In the genomic region with DNA sequence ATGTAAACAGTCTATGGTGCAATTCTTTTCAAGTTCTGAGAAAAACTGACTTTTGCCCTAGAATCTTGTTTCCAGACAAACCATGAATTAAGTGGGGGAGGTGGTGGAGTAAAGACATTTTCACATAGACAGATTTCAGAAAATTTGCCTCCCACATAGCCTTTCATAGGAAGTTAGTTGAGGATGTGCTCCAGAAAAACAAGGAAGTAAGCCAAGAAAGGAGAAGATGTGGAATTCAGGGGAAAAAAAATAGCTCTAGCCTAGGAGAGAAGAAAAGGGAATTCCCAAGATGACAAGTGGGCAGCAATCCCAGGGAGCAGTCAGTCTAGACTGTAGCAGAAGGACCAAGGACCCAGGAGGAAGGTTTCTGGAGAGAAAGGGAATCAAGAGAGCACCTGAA, we compare ENCODE assay signal across 24 cellular contexts. TPM values are rescaled to one million over a fixed set of nuclear protein-coding genes. Genes with fewer than 3 reads are reported as not detected.
A peak's percentile ranks its signal among the peaks of the same experiment; 100 is the strongest.
DNase-seq lines count a peak whose midpoint lies in the region; ATAC-seq, FAIRE-seq and TF ChIP-seq lines count a peak whose summit lies in the region.
"Had no signal": no experiment of that assay in that cellular context is flagged by ENCODE, and none has a peak within 500 bp of the region (broad histone marks: within the 10 kb centered on the region; RNA-seq: fewer than 3 reads in every experiment).

No MANE protein-coding gene starts in this region.

- H3K4me2 ChIP-seq in K562 (ENCODE audit: insufficient read depth, low read length), result no peak overlapping the region
- H3K4me2 ChIP-seq: BLaER1 had no signal

- H3K27ac ChIP-seq in HEK293 (ENCODE audit: extremely low read depth, low read depth, low read length) (no peak overlapping the region), K562 (ENCODE audit: extremely low read depth, low read depth, low read length) (no peak overlapping the region)
- H3K27ac ChIP-seq: BLaER1 had no signal

- H3K27me3 ChIP-seq in K562 (ENCODE audit: control insufficient read depth in 2 of 2, insufficient read depth in 2 of 2, low read length in 2 of 2), result no peaks in the 10 kb centered on the region
- no peaks in the 10 kb centered on the region for H3K27me3 ChIP-seq in HAP-1 (ENCODE audit: low read depth)
- H3K27me3 ChIP-seq: BLaER1 had no signal

- intact Hi-C loops in K562 (cut with micrococcal nuclease), result no loop called here

- no peak for TF ChIP-seq POLR2A in K562 (conservative IDR thresholded peaks at IDR 0.05)

- H3K9ac ChIP-seq in K562 (ENCODE audit: insufficient read depth in 1 of 2, low read depth in 2 of 2, low read length in 2 of 2), result no peak overlapping the region
- H3K9ac ChIP-seq: BLaER1 had no signal

- CTCF ChIA-PET in HEK293 (lab: Yijun Ruan, JAX) (interaction anchor here (0.6 kb wide), 1 partner anchor 10 kb away, joined by 4 read pairs; no protein-coding TSS in a partner anchor), K562 (lab: Yijun Ruan, JAX; ENCODE audit: low intra/inter-chr PET ratio) (no interaction called here)

- no TSS peak for BruUV-seq in K562 (replicated peaks; lab: Mats Ljungman, UMichigan)

- H3K79me2 ChIP-seq in K562 (ENCODE audit: control insufficient read depth, insufficient read depth, low read length), result no peaks in the 10 kb centered on the region

- POLR2A ChIA-PET in HEK293 (lab: Yijun Ruan, JAX), result no interaction called here
- POLR2A ChIA-PET in K562 (lab: Yijun Ruan, JAX), result no interaction called here

- TF ChIP-seq CTCF in HEK293 (tag by site-specific recombination; IDR thresholded peaks at IDR 0.05), result no peak
- no peak for TF ChIP-seq CTCF in K562 (IDR thresholded peaks at IDR 0.05 in 2 of 3, conservative IDR thresholded peaks at IDR 0.05 in 1 of 3; ENCODE audit: insufficient read depth in 2 of 3, low read depth in 1 of 3, low read length in 3 of 3)
- TF ChIP-seq CTCF in fibroblast of villous mesenchyme (IDR thresholded peaks at IDR 0.05; ENCODE audit: insufficient read depth, low read depth, low read length), result no peak

- ATAC-seq in K562, result no peak
- ATAC-seq: CD8-positive, alpha-beta T cell had no signal

- no peak overlapping the region for H2AFZ ChIP-seq in K562 (ENCODE audit: low read depth, low read length)

- DNase-seq in K562 (ENCODE audit: extremely low read depth in 1 of 4, low spot score in 3 of 4), result no peak
- peak; percentile 18 for DNase-seq in fibroblast of villous mesenchyme (ENCODE audit: low read depth)
- no peak for DNase-seq in HAP-1 (ENCODE audit: low spot score in 2 of 2)
- no peak for DNase-seq in HT-29 (ENCODE audit: low spot score)
- no peak for DNase-seq in NCI-H2081 (lab: John Stamatoyannopoulos, UW)
- DNase-seq: 8988T; ACHN; BE2C; C1 segment of cervical spinal cord; Caco-2; Calu3; CD4-positive, alpha-beta T cell; CD8-positive, alpha-beta T cell; DMS79 treated with DMSO at 0.1 percent for 48 hours; GF-D8 had no signal

- in situ Hi-C loops in K562 (cut with MboI), result no loop called here
- in situ Hi-C loops in HAP-1 (cut with MboI; ENCODE audit: low sequenced_read_pairs), result no loop called here

- no peak overlapping the region for H3K4me3 ChIP-seq in HEK293 (ENCODE audit: low read depth, low read length)
- no peak overlapping the region for H3K4me3 ChIP-seq in K562
- no peak overlapping the region for H3K4me3 ChIP-seq in fibroblast of villous mesenchyme (ENCODE audit: low read depth, low read length)
- no peak overlapping the region for H3K4me3 ChIP-seq in HAP-1
- H3K4me3 ChIP-seq: BLaER1 had no signal

- TF ChIP-seq RAD21 in K562 (CRISPR knock-in tag; conservative IDR thresholded peaks at IDR 0.05 in 1 of 2, IDR thresholded peaks at IDR 0.05 in 1 of 2), result no peak

- no peak for TF ChIP-seq EP300 in K562 (IDR thresholded peaks at IDR 0.05; ENCODE audit: low read length)

- no peaks in the 10 kb centered on the region for H3K36me3 ChIP-seq in HEK293 (ENCODE audit: control insufficient read depth in 2 of 2, insufficient read depth in 1 of 2, low read length in 2 of 2)
- no peaks in the 10 kb centered on the region for H3K36me3 ChIP-seq in K562 (ENCODE audit: control insufficient read depth, insufficient read depth, low read length)
- no peaks in the 10 kb centered on the region for H3K36me3 ChIP-seq in HAP-1 (replicated peaks)
- H3K36me3 ChIP-seq: BE2C, BLaER1 had no signal

- no peaks in the 10 kb centered on the region; the same call in 1 of the 2 replicates for H3K9me3 ChIP-seq in HEK293 (ENCODE audit: control insufficient read depth, insufficient read depth, low read depth, low read length)
- H3K9me3 ChIP-seq in K562 (replicated peaks; ENCODE audit: control insufficient read depth, insufficient read depth, low read depth, low read length), result no peaks in the 10 kb centered on the region
- peaks cover 5% of the 10 kb centered on the region; the same call in 1 of the 2 replicates for H3K9me3 ChIP-seq in HAP-1
- H3K9me3 ChIP-seq: BE2C had no signal

- no peaks in the 10 kb centered on the region for H3K4me1 ChIP-seq in HEK293 (ENCODE audit: control insufficient read depth, insufficient read depth, low read length)
- no peaks in the 10 kb centered on the region for H3K4me1 ChIP-seq in K562 (replicated peaks in 1 of 2; ENCODE audit: control insufficient read depth in 2 of 2, insufficient read depth in 2 of 2, low read length in 2 of 2)
- H3K4me1 ChIP-seq in HAP-1, result no peaks in the 10 kb centered on the region
- H3K4me1 ChIP-seq: BE2C, Caco-2 had no signal

- H4K20me1 ChIP-seq in K562 (replicated peaks; ENCODE audit: control insufficient read depth, insufficient read depth, low read length), result no peaks in the 10 kb centered on the region
- H4K20me1 ChIP-seq: BLaER1 had no signal

- no peaks in the 10 kb centered on the region for H3K9me1 ChIP-seq in K562 (ENCODE audit: control insufficient read depth, insufficient read depth, low read length)

- no peak for FAIRE-seq in K562 (lab: Jason Lieb, UNC)
- FAIRE-seq: A204.1, D721Med, G401.6, GM12891, GM19239 had no signal

TF ChIP-seq in HEK293, 187 proteins besides CTCF, POLR2A, EP300 and RAD21 (continues in another document):
- no peak for TF ChIP-seq ZFHX2 (tag by site-specific recombination; conservative IDR thresholded peaks at IDR 0.05)
- TF ChIP-seq ZNF48 (tag by site-specific recombination; IDR thresholded peaks at IDR 0.05), result no peak
- TF ChIP-seq IKZF3 (tag by site-specific recombination; IDR thresholded peaks at IDR 0.05), result no peak
- TF ChIP-seq ZNF266 (tag by site-specific recombination; IDR thresholded peaks at IDR 0.05; ENCODE audit: low read depth), result no peak

TF ChIP-seq in K562, 482 proteins besides CTCF, POLR2A, EP300 and RAD21:
- TF ChIP-seq RBM25 (IDR thresholded peaks at IDR 0.05; ENCODE audit: low read depth, low read length, severe bottlenecking), result peak; percentile 40
- TF ChIP-seq CBX2 (IDR thresholded peaks at IDR 0.05; ENCODE audit: insufficient read depth, low read length, poor library complexity, severe bottlenecking), result no peak

RNA-seq across cellular contexts. Expression of gene RUFY4, which starts 17.4 kb away (rescaled TPM):
- total RNA-seq in K562 (2011; cell fraction: chromatin; rRNA removed; ENCODE audit: low replicate concordance), result not detected in 2 replicates
- total RNA-seq in K562 (2011; cell fraction: nucleolus; rRNA removed), result not detected in 2 replicates
- not detected in 2 replicates for total RNA-seq in K562 (2011; cell fraction: nucleoplasm; rRNA removed)
- not detected in 2 replicates for total RNA-seq in K562 (2014; rRNA removed)
- total RNA-seq in K562 (2014; rRNA removed; fragmentation: Illumina TruSeq; extraction: Trizol), result not detected in 2 replicates
- not detected in 2 replicates for total RNA-seq in K562 (2015; rRNA removed; fragmentation: Illumina TruSeq; extraction: Trizol)
- total RNA-seq in K562 (2021), result not detected in 2 replicates
- polyA plus RNA-seq in K562 (2011; rRNA removed), result not detected in 2 replicates
- not detected in 2 replicates for polyA plus RNA-seq in K562 (2011; cell fraction: cytosol; rRNA removed)
- polyA plus RNA-seq in K562 (2011; cell fraction: nucleus; rRNA removed), result 0.04 TPM in 1 of 2 replicates, not detected in the other
- not detected in 2 replicates for polyA plus RNA-seq in K562 (2012)
- polyA plus RNA-seq in K562 (2014; fragmentation: Illumina TruSeq; extraction: Trizol), result not detected in 2 replicates
- not detected for polyA plus RNA-seq in K562 (2014; fragmentation: Nextera tagmentation; extraction: Ambion mirVana)
- not detected in 2 replicates for polyA plus RNA-seq in K562 (2014; rRNA removed)
- not detected in 2 replicates for polyA minus RNA-seq in K562 (2011; rRNA and poly(A)+ RNA removed)
- polyA minus RNA-seq in K562 (2011; cell fraction: cytosol; rRNA and poly(A)+ RNA removed), result not detected in 2 replicates
- not detected in 2 replicates for polyA minus RNA-seq in K562 (2011; cell fraction: nucleus; rRNA and poly(A)+ RNA removed)
- not detected in 2 replicates for total RNA-seq in fibroblast of villous mesenchyme
- not detected in 2 replicates for total RNA-seq in HT-29 (2014; rRNA removed; shearing (Covaris generic))
- total RNA-seq: Caco-2 had no signal
- polyA plus RNA-seq: AG04450 had no signal

RNA-seq across cellular contexts. Expression of gene CXCR2, which starts 39.3 kb away (rescaled TPM):
- not detected in 2 replicates for total RNA-seq in K562 (2011; cell fraction: chromatin; rRNA removed; ENCODE audit: low replicate concordance)
- not detected in 2 replicates for total RNA-seq in K562 (2011; cell fraction: nucleolus; rRNA removed)
- not detected in 2 replicates for total RNA-seq in K562 (2011; cell fraction: nucleoplasm; rRNA removed)
- total RNA-seq in K562 (2014; rRNA removed) (not detected in 2 replicates), K562 (2014; rRNA removed; fragmentation: Illumina TruSeq; extraction: Trizol) (not detected in 2 replicates), K562 (2015; rRNA removed; fragmentation: Illumina TruSeq; extraction: Trizol) (not detected in 2 replicates), K562 (2021) (not detected in 2 replicates), fibroblast of villous mesenchyme (not detected in 2 replicates)
- polyA plus RNA-seq in K562 (2011; rRNA removed) (not detected in 2 replicates), K562 (2014; fragmentation: Illumina TruSeq; extraction: Trizol) (not detected in 2 replicates), K562 (2014; fragmentation: Nextera tagmentation; extraction: Ambion mirVana) (not detected), K562 (2014; rRNA removed) (not detected in 2 replicates)
- not detected in 2 replicates for polyA plus RNA-seq in K562 (2011; cell fraction: cytosol; rRNA removed)
- not detected in 2 replicates for polyA plus RNA-seq in K562 (2011; cell fraction: nucleus; rRNA removed)
- 0.03 TPM in 1 of 2 replicates, not detected in the other for polyA plus RNA-seq in K562 (2012)
- polyA minus RNA-seq in K562 (2011; rRNA and poly(A)+ RNA removed), result not detected in 2 replicates
- not detected in 2 replicates for polyA minus RNA-seq in K562 (2011; cell fraction: cytosol; rRNA and poly(A)+ RNA removed)
- polyA minus RNA-seq in K562 (2011; cell fraction: nucleus; rRNA and poly(A)+ RNA removed), result not detected in 2 replicates
- total RNA-seq in HT-29 (2014; rRNA removed; shearing (Covaris generic)), result not detected in 2 replicates
- total RNA-seq: A673; Caco-2; Calu3; CD4-positive, alpha-beta T cell; CD8-positive, alpha-beta T cell had no signal
- polyA plus RNA-seq: AG04450 had no signal

Comparison
In these comparisons a context has a peak if more than half of its experiments do, and no peak if none do; other contexts are left out.
1. Of the 44 proteins assayed by ChIP-seq in both K562 and HEK293: peak only in K562: none; only in HEK293: SETDB1; in both: none; in neither: 43.